In genomic region chr11:1515082-1516060, GRCh38 we compare ENCODE assay signal across 7 cellular contexts. TPM values are rescaled to one million over a fixed set of nuclear protein-coding genes. Genes with fewer than 3 reads are reported as not detected.
DNase-seq lines count a peak whose midpoint lies in the region; ATAC-seq, FAIRE-seq and TF ChIP-seq lines count a peak whose summit lies in the region.

No MANE protein-coding gene starts in this region.

- FAIRE-seq in GM12892 (lab: Jason Lieb, UNC) (no peak), kidney (lab: Jason Lieb, UNC) (no peak)

- H3K36me3 ChIP-seq in mammary epithelial cell (ENCODE audit: insufficient read depth, low read length), result no peaks in the 10 kb centered on the region
- H3K36me3 ChIP-seq in kidney (ENCODE audit: control insufficient read depth in 1 of 2, insufficient read depth in 2 of 2, low read length in 2 of 2), result no peaks in the 10 kb centered on the region

- H3K4me1 ChIP-seq in mammary epithelial cell (ENCODE audit: insufficient read depth, low read length) (peaks cover 4% of the 10 kb centered on the region), kidney (ENCODE audit: control insufficient read depth in 1 of 2, insufficient read depth in 1 of 2, low read depth in 1 of 2, low read length in 2 of 2) (peaks cover 0 to 22% of the 10 kb centered on the region in 2 donors)

- 11% methylated on average over 9 of the region's 36 CpGs for WGBS in mammary epithelial cell (ENCODE audit: low coverage, missing lambda C conversion rate)

- CTCF ChIA-PET in mammary epithelial cell (lab: Charles Lee; ENCODE audit: low non-redundant PET), result no interaction called here

- peak overlapping the region; percentile 31 for H3K4me2 ChIP-seq in mammary epithelial cell (ENCODE audit: insufficient read depth, low read depth, low read length)

- DNase-seq in GM12892 (ENCODE audit: insufficient read length), result peak; percentile 91
- peak; percentile 31 for DNase-seq in NCI-H2029 (lab: John Stamatoyannopoulos, UW)
- DNase-seq in mammary epithelial cell, result peak; percentile 30
- DNase-seq in kidney, result peak; percentile 91
- peak; percentile 47 to 70 for DNase-seq in stimulated activated CD4-positive, alpha-beta T cell treated with anti-CD3 and anti-CD28 coated beads, Interleukin-15, amount 100 ng/mL, for 48 hours (ENCODE audit: low read depth in 2 of 2)

- no peak overlapping the region for H3K27ac ChIP-seq in mammary epithelial cell (ENCODE audit: insufficient read depth, low read depth, low read length)
- no peak overlapping the region for H3K27ac ChIP-seq in kidney (ENCODE audit: low read depth in 2 of 2, low read length in 2 of 2)

- H3K4me3 ChIP-seq in mammary epithelial cell (replicated peaks in 1 of 3; ENCODE audit: insufficient read depth in 1 of 3, low read depth in 2 of 3, low read length in 3 of 3), result no peak overlapping the region
- H3K4me3 ChIP-seq in kidney (ENCODE audit: low read length in 2 of 2), result no peak overlapping the region

- H3K79me2 ChIP-seq in mammary epithelial cell (ENCODE audit: insufficient read depth, low read length), result peaks cover 90% of the 10 kb centered on the region

- H4K20me1 ChIP-seq in mammary epithelial cell (ENCODE audit: insufficient read depth, low read length), result peaks cover 17% of the 10 kb centered on the region

- in situ Hi-C loops in mammary epithelial cell (cut with MboI; ENCODE audit: low sequenced_read_pairs in 2 of 2), result no loop called here

- peak; percentile 79 to 93 for ATAC-seq in activated CD4-positive, CD25-positive, alpha-beta regulatory T cell treated with anti-CD3 and anti-CD28 coated beads, Interleukin-2, amount 50 U/mL, for 24 hours
- no peak for ATAC-seq in GM21825 (IDR thresholded peaks at IDR 0.05; ENCODE audit: unreplicated experiment)

- TF ChIP-seq POLR2A in GM12892 (IDR thresholded peaks at IDR 0.05; ENCODE audit: low read depth, low read length), result no peak

- H3K9me3 ChIP-seq in mammary epithelial cell (replicated peaks; ENCODE audit: insufficient read depth, low read length), result no peaks in the 10 kb centered on the region
- H3K9me3 ChIP-seq in kidney (ENCODE audit: control insufficient read depth in 1 of 2, low read length in 2 of 2), result no peaks in the 10 kb centered on the region

- dilution Hi-C loops in mammary epithelial cell (cut with HindIII; ENCODE audit: low sequenced_read_pairs), result no loop called here

- TF ChIP-seq CTCF in mammary epithelial cell (conservative IDR thresholded peaks at IDR 0.05 in 1 of 2, IDR thresholded peaks at IDR 0.05 in 1 of 2; ENCODE audit: extremely low read depth in 1 of 2, insufficient read depth in 1 of 2, low read depth in 1 of 2, low read length in 2 of 2), result peak; percentile 81 to 92
- TF ChIP-seq CTCF in kidney (IDR thresholded peaks at IDR 0.05; ENCODE audit: borderline replicate concordance, extremely low read depth, insufficient read depth), result peak; percentile 88

- BruUV-seq in mammary epithelial cell (replicated peaks; lab: Mats Ljungman, UMichigan), result no TSS peak

- intact Hi-C loops in mammary epithelial cell (cut with micrococcal nuclease), result loop anchor here (1.0 to 10.0 kb wide), 5 partner anchors 61 to 401 kb away; partner anchors contain the start of gene TOLLIP
- intact Hi-C loops in kidney (cut with DNase I), result loop anchor here (5.0 kb wide), 1 partner anchor 313 kb away; no protein-coding TSS in a partner anchor

- H2AFZ ChIP-seq in mammary epithelial cell (ENCODE audit: low read depth, low read length), result no peak overlapping the region

- H3K9ac ChIP-seq in mammary epithelial cell (ENCODE audit: insufficient read depth, low read length) (no peak overlapping the region), kidney (ENCODE audit: low read length in 2 of 2) (peak overlapping the region in 1 of 2 donors; percentile 65)

- H3K27me3 ChIP-seq in mammary epithelial cell (ENCODE audit: insufficient read depth, low read length), result no peaks in the 10 kb centered on the region

RNA-seq across cellular contexts. Expression of gene MOB2, which starts 28.8 kb away (rescaled TPM):
- 13.3 TPM for polyA plus RNA-seq in GM12892 (2012; ENCODE audit: missing spikeins)
- total RNA-seq in mammary epithelial cell, result 10 to 100 TPM; 26.5 to 30.0 TPM
- 30.9 TPM for polyA plus RNA-seq in mammary epithelial cell
- 32.8 TPM for polyA minus RNA-seq in mammary epithelial cell
- total RNA-seq in kidney, result 51.7 TPM
- 50.7 TPM for polyA plus RNA-seq in kidney (ENCODE audit: insufficient read depth, low read depth, low replicate concordance)

RNA-seq across cellular contexts. Expression of gene DUSP8, which starts 56.7 kb away (rescaled TPM):
- polyA plus RNA-seq in GM12892 (2012; ENCODE audit: missing spikeins), result 0.17 TPM
- 1 to 10 TPM; 1.2 to 1.4 TPM for total RNA-seq in mammary epithelial cell
- polyA plus RNA-seq in mammary epithelial cell, result 0.33 TPM
- polyA minus RNA-seq in mammary epithelial cell, result not detected
- total RNA-seq in kidney, result 9.1 TPM
- 1.9 TPM for polyA plus RNA-seq in kidney (ENCODE audit: insufficient read depth, low read depth, low replicate concordance)

Comparison
In these comparisons a context has a peak if more than half of its experiments do, and no peak if none do; other contexts are left out.
1. DNase-seq: peak in every context shown above with its lines; median percentile 91 in GM12892; 91 in kidney; 58 in stimulated activated CD4-positive, alpha-beta T cell treated with anti-CD3 and anti-CD28 coated beads, Interleukin-15, amount 100 ng/mL, for 48 hours; 31 in NCI-H2029; 30 in mammary epithelial cell.